ENCODE assay signal across 16 cellular contexts in genomic region chr18:4134691-4135090, GRCh38.
"Had no signal": no experiment of that assay in that cellular context is flagged by ENCODE, and none has a peak within 500 bp of the region (broad histone marks: within the 10 kb centered on the region; RNA-seq: fewer than 3 reads in every experiment).

No MANE protein-coding gene starts in this region.

- H3K36me3 ChIP-seq: esophagus squamous epithelium, lower lobe of right lung, ovary, suprapubic skin had no signal

- ATAC-seq: left cardiac atrium; lower lobe of right lung; sciatic nerve; stimulated activated naive CD8-positive, alpha-beta T cell treated with anti-CD3 and anti-CD28 coated beads, Interleukin-15, Interleukin-2, amounts not matched to agents 100 U/mL and 50 U/mL, for 24 hours; T-helper 17 cell had no signal

- DNase-seq: activated CD4-positive, alpha-beta T cell treated with anti-CD3 and anti-CD28 coated beads, Interleukin-2, amount 10 ng/mL, durations not matched to agents 7 days and 5 days; activated CD4-positive, CD25-positive, alpha-beta regulatory T cell; activated naive CD4-positive, alpha-beta T cell treated with Interleukin-2 at 50 U/mL for 16 hours; anterior cingulate cortex; cortex of kidney; effector CD4-positive, alpha-beta T cell; esophagus squamous epithelium; glutamatergic neuron; left cardiac atrium; lower lobe of right lung; ovary; stimulated activated naive CD8-positive, alpha-beta T cell treated with anti-CD3 and anti-CD28 coated beads, Interleukin-15, Interleukin-2, amounts not matched to agents 100 U/mL and 50 U/mL, for 24 hours; T-helper 17 cell; trophoblast cell had no signal

- H3K9me3 ChIP-seq: esophagus squamous epithelium, lower lobe of right lung, ovary, suprapubic skin had no signal

- H3K27ac ChIP-seq: esophagus squamous epithelium, lower lobe of right lung, ovary, suprapubic skin had no signal

- H3K4me3 ChIP-seq: esophagus squamous epithelium, lower lobe of right lung, ovary, suprapubic skin had no signal

- H3K27me3 ChIP-seq: esophagus squamous epithelium, ovary, suprapubic skin had no signal

- H3K4me1 ChIP-seq: esophagus squamous epithelium, lower lobe of right lung had no signal
